Comparison of ENCODE assay signal across 32 cellular contexts in genomic region chr2:175829741-175830140, GRCh38.
"Had no signal": no experiment of that assay in that cellular context is flagged by ENCODE, and none has a peak within 500 bp of the region (broad histone marks: within the 10 kb centered on the region; RNA-seq: fewer than 3 reads in every experiment).

No MANE protein-coding gene starts in this region.

- ATAC-seq: activated naive CD4-positive, alpha-beta T cell treated with anti-CD3 and anti-CD28 coated beads, Interleukin-2, amount 50 U/mL, for 72 hours; activated naive CD8-positive, alpha-beta T cell treated with anti-CD3 and anti-CD28 coated beads, Interleukin-2, amount 50 U/mL, for 24 hours; activated T-cell treated with anti-CD3 and anti-CD28 coated beads, Interleukin-2, amount 50 U/mL, for 4 hours; activated T-cell treated with anti-CD3 and anti-CD28 coated beads, Interleukin-2, amount 50 U/mL, for 72 hours; activated T-helper 17 cell treated with anti-CD3 and anti-CD28 coated beads, Interleukin-2, amount 50 U/mL, for 72 hours; body of pancreas had no signal

- H3K4me3 ChIP-seq: adrenal gland, ascending aorta, body of pancreas, breast epithelium, cardiac muscle cell had no signal

- H3K9me3 ChIP-seq: adrenal gland, ascending aorta, body of pancreas, breast epithelium had no signal

- H3K4me1 ChIP-seq: adrenal gland, ascending aorta, body of pancreas, breast epithelium had no signal

- H3K36me3 ChIP-seq: adrenal gland, ascending aorta, brain microvascular endothelial cell, breast epithelium, cardiac muscle cell had no signal

- H3K27me3 ChIP-seq: adrenal gland, ascending aorta, body of pancreas, brain microvascular endothelial cell, breast epithelium, cardiac muscle cell had no signal

- H3K27ac ChIP-seq: adrenal gland, ascending aorta, body of pancreas, brain microvascular endothelial cell, breast epithelium, cardiac muscle cell had no signal

- DNase-seq: activated effector memory CD4-positive, alpha-beta T cell treated with anti-CD3 and anti-CD28 coated beads, Interleukin-2, amount 50 U/mL, for 16 hours; activated effector memory CD4-positive, alpha-beta T cell treated with Interleukin-2 at 50 U/mL for 16 hours; activated gamma-delta T cell; activated gamma-delta T cell treated with Interleukin-2 at 50 U/mL for 16 hours; activated naive CD4-positive, alpha-beta T cell; activated naive CD4-positive, alpha-beta T cell treated with anti-CD3 and anti-CD28 coated beads for 36 hours; activated naive CD4-positive, alpha-beta T cell treated with anti-CD3 and anti-CD28 coated beads, Interleukin-2, amount 10 ng/mL, durations not matched to agents 7 days and 5 days; activated naive CD4-positive, alpha-beta T cell treated with anti-CD3 and anti-CD28 coated beads, Interleukin-2, amount 50 U/mL, for 16 hours; activated naive CD4-positive, alpha-beta T cell treated with Interleukin-2 at 50 U/mL for 16 hours; activated naive CD8-positive, alpha-beta T cell treated with anti-CD3 and anti-CD28 coated beads for 36 hours; activated naive CD8-positive, alpha-beta T cell treated with anti-CD3 and anti-CD28 coated beads, Interleukin-2, amount 10 ng/mL, durations not matched to agents 7 days and 5 days; activated naive CD8-positive, alpha-beta T cell treated with anti-CD3 and anti-CD28 coated beads, Interleukin-2, amount 50 U/mL, for 24 hours; activated T-cell treated with anti-CD3 and anti-CD28 coated beads, Interleukin-2, amount 50 U/mL, for 1 hour; activated T-cell treated with anti-CD3 and anti-CD28 coated beads, Interleukin-2, amount 50 U/mL, for 24 hours; activated T-cell treated with anti-CD3 and anti-CD28 coated beads, Interleukin-2, amount 50 U/mL, for 4 hours; activated T-cell treated with anti-CD3 and anti-CD28 coated beads, Interleukin-2, amount 50 U/mL, for 48 hours; activated T-cell treated with anti-CD3 and anti-CD28 coated beads, Interleukin-2, amount 50 U/mL, for 72 hours; adrenal gland; amniotic stem cell; amygdala; anterior cingulate cortex; aorta; body of pancreas; brain microvascular endothelial cell; caudate nucleus; central memory CD4-positive, alpha-beta T cell; cerebellar nuclear complex had no signal
